Comparison of ENCODE assay signal across 1 cellular context in the genomic region with DNA sequence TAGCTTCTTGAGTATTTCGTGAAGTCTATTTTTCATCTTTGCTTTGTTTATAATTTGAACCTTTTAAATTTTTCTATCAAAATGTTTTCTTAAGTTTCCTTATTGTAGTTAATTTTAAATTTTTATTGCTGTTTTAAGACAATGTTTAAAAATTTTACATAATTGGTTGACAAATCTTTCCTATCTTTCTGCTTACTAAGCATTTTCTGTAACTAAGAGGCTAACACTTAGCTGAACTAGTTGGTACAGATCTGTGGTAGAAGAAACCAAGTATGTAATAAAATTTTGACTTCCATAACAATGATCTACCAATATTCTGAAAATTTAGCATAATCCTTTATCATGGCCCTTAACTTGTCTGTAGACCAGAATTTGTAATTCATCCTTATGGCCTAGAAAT.
TF ChIP-seq lines count a peak whose summit lies in the region.

No MANE protein-coding gene starts in this region.

TF ChIP-seq in K562, 482 proteins besides CTCF, POLR2A, EP300 and RAD21 (continued from another document):
- TF ChIP-seq, protein P1, sequence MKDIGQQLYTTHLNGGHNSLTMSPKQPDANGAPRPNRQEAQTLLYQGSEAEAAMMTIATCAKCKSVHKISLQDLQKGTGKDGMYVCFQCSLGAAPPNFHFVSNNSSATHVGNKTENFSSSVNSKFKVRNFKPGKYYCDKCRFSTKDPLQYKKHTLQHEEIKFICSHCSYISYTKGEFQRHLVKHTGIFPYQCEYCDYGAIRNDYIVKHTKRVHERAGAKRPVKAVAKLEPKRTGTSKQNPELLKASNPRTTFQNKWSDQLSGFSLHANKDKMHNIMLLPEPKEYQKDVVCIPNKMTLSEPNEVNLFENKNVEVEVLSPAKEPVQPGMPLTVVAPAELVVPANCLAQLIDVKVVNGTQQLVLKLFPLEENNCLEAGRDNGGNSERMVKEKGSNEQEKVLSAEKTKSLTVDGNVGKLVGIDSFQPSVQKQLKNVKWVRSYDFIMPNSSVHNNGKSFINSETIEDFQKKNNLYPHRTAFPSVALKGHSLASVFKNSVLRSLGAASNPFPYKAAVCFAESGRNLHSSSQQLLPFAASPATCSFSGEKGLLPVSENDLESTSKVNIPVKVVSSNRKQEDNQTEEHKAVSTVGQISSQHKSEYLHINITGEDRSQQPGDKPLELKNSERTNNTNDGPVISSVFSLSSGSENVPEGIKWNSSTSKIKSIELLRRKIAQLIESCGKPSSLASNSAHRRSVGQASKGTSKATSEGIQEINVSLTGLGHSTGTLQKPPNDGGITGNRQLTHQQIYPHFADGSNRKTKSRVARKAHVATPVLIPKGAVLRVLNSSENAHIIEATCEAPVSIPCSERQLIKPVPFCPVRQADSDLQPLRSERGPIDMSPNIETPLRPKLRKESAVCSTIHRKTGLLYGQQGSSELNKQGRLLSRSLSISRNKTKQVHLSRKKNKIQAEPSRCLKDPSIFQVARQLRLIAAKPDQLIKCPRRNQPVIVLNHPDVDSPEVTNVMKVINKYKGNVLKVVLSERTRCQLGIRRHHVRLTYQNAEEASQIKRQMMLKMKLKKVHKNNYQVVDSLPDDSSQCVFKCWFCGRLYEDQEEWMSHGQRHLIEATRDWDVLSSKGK (CRISPR knock-in tag; IDR thresholded peaks at IDR 0.05), result no peak
- no peak for TF ChIP-seq SMAD4 (CRISPR knock-in tag; conservative IDR thresholded peaks at IDR 0.05)
- no peak for TF ChIP-seq CHD2 (IDR thresholded peaks at IDR 0.05; ENCODE audit: low read depth, low read length)
- TF ChIP-seq NFIC (IDR thresholded peaks at IDR 0.05), result no peak
- TF ChIP-seq MAFF (IDR thresholded peaks at IDR 0.05; ENCODE audit: low read length), result peak; percentile 93
- peak; percentile 95 for TF ChIP-seq MAFK (IDR thresholded peaks at IDR 0.05; ENCODE audit: low read length)
- peak; percentile 88 for TF ChIP-seq MAFG (tag; conservative IDR thresholded peaks at IDR 0.05)
- no peak for TF ChIP-seq ZBTB7A (IDR thresholded peaks at IDR 0.05; ENCODE audit: borderline replicate concordance, control insufficient read depth, low read depth, low read length)
- TF ChIP-seq, protein P2, sequence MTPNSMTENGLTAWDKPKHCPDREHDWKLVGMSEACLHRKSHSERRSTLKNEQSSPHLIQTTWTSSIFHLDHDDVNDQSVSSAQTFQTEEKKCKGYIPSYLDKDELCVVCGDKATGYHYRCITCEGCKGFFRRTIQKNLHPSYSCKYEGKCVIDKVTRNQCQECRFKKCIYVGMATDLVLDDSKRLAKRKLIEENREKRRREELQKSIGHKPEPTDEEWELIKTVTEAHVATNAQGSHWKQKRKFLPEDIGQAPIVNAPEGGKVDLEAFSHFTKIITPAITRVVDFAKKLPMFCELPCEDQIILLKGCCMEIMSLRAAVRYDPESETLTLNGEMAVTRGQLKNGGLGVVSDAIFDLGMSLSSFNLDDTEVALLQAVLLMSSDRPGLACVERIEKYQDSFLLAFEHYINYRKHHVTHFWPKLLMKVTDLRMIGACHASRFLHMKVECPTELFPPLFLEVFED (CRISPR knock-in tag; conservative IDR thresholded peaks at IDR 0.05), result no peak
- no peak for TF ChIP-seq TCF7L2 (IDR thresholded peaks at IDR 0.05; ENCODE audit: low read depth, low read length)
- TF ChIP-seq ZNF124 (CRISPR knock-in tag; IDR thresholded peaks at IDR 0.05), result no peak
- peak; percentile 95 for TF ChIP-seq ZNF316 (IDR thresholded peaks at IDR 0.05)
- peak; percentile 88 for TF ChIP-seq C11orf30 (IDR thresholded peaks at IDR 0.05; ENCODE audit: low read depth)
- no peak for TF ChIP-seq STAG1 (CRISPR knock-in tag; IDR thresholded peaks at IDR 0.05; ENCODE audit: borderline replicate concordance)
- TF ChIP-seq, protein P3, sequence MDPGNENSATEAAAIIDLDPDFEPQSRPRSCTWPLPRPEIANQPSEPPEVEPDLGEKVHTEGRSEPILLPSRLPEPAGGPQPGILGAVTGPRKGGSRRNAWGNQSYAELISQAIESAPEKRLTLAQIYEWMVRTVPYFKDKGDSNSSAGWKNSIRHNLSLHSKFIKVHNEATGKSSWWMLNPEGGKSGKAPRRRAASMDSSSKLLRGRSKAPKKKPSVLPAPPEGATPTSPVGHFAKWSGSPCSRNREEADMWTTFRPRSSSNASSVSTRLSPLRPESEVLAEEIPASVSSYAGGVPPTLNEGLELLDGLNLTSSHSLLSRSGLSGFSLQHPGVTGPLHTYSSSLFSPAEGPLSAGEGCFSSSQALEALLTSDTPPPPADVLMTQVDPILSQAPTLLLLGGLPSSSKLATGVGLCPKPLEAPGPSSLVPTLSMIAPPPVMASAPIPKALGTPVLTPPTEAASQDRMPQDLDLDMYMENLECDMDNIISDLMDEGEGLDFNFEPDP (CRISPR knock-in tag; IDR thresholded peaks at IDR 0.05), result no peak
